ENCODE assay signal across 26 cellular contexts in genomic region chr10:8731415-8732110, GRCh38.
"Had no signal": no experiment of that assay in that cellular context is flagged by ENCODE, and none has a peak within 500 bp of the region (broad histone marks: within the 10 kb centered on the region; RNA-seq: fewer than 3 reads in every experiment).

No MANE protein-coding gene starts in this region.

- DNase-seq: activated CD4-positive, alpha-beta T cell treated with anti-CD3 and anti-CD28 coated beads for 1 hour; activated CD4-positive, alpha-beta T cell treated with anti-CD3 and anti-CD28 coated beads, Interleukin-2, amount 10 ng/mL, durations not matched to agents 24 days and 14 days; activated CD4-positive, alpha-beta T cell treated with anti-CD3 and anti-CD28 coated beads, Interleukin-2, amount 50 U/mL, for 4 hours; activated CD4-positive, CD25-positive, alpha-beta regulatory T cell; activated CD8-positive, alpha-beta T cell treated with anti-CD3 and anti-CD28 coated beads for 36 hours; activated gamma-delta T cell treated with Interleukin-2 at 50 U/mL for 16 hours; activated naive CD4-positive, alpha-beta T cell treated with anti-CD3 and anti-CD28 coated beads for 36 hours; activated T-cell treated with anti-CD3 and anti-CD28 coated beads, Interleukin-2, amount 50 U/mL, for 24 hours; adrenal gland; body of pancreas; NCI-H1105; NCI-H1417 treated with DMSO at 0.1 percent for 48 hours; NCI-H1930; NCI-H510A; NCI-H526; NCI-H748 treated with DMSO at 0.1 percent for 48 hours; NK-92 treated with Interleukin-12 subunit alpha and Interleukin-12 subunit beta, amount 100 ng/mL, for 24 hours; Right ventricle myocardium superior; SW 1271; T-helper 1 cell; T-helper 2 cell; T-helper 9 cell; WERI-Rb-1 had no signal

- H3K4me1 ChIP-seq: adrenal gland, body of pancreas, breast epithelium had no signal

- H3K4me1 Mint-ChIP-seq: activated CD4-positive, alpha-beta T cell treated with anti-CD3 and anti-CD28 coated beads, Interleukin-2, amount 10 ng/mL, durations not matched to agents 24 days and 14 days had no signal

- H3K36me3 Mint-ChIP-seq: activated naive CD4-positive, alpha-beta T cell treated with anti-CD3 and anti-CD28 coated beads, Interleukin-2, amount 50 U/mL, for 72 hours had no signal

- ATAC-seq: activated CD8-positive, alpha-beta T cell treated with anti-CD3 and anti-CD28 coated beads for 36 hours; activated naive CD4-positive, alpha-beta T cell treated with anti-CD3 and anti-CD28 coated beads, Interleukin-2, amount 50 U/mL, for 72 hours; body of pancreas had no signal

- H3K9ac ChIP-seq: KMS-11 had no signal

- H3K4me3 ChIP-seq: adrenal gland, body of pancreas, breast epithelium had no signal

- H3K4me3 Mint-ChIP-seq: activated CD4-positive, alpha-beta T cell treated with anti-CD3 and anti-CD28 coated beads, Interleukin-2, amount 10 ng/mL, durations not matched to agents 24 days and 14 days; activated CD8-positive, alpha-beta T cell treated with anti-CD3 and anti-CD28 coated beads for 36 hours; activated naive CD4-positive, alpha-beta T cell treated with anti-CD3 and anti-CD28 coated beads for 36 hours; activated T-cell treated with anti-CD3 and anti-CD28 coated beads, Interleukin-2, amount 50 U/mL, for 24 hours had no signal

- H3K9me3 ChIP-seq: adrenal gland, body of pancreas, breast epithelium had no signal

- H3K27me3 ChIP-seq: adrenal gland, body of pancreas, breast epithelium had no signal

- H3K27ac ChIP-seq: adrenal gland, body of pancreas, breast epithelium, KMS-11, WERI-Rb-1 had no signal

- H3K27ac Mint-ChIP-seq: activated CD4-positive, alpha-beta T cell treated with anti-CD3 and anti-CD28 coated beads, Interleukin-2, amount 10 ng/mL, durations not matched to agents 24 days and 14 days; activated CD8-positive, alpha-beta T cell treated with anti-CD3 and anti-CD28 coated beads for 36 hours; activated naive CD4-positive, alpha-beta T cell treated with anti-CD3 and anti-CD28 coated beads for 36 hours; activated naive CD4-positive, alpha-beta T cell treated with anti-CD3 and anti-CD28 coated beads, Interleukin-2, amount 50 U/mL, for 72 hours; activated T-cell treated with anti-CD3 and anti-CD28 coated beads, Interleukin-2, amount 50 U/mL, for 24 hours had no signal

- H3K36me3 ChIP-seq: adrenal gland, breast epithelium, WERI-Rb-1 had no signal

- H3K9me3 Mint-ChIP-seq: activated CD4-positive, alpha-beta T cell treated with anti-CD3 and anti-CD28 coated beads, Interleukin-2, amount 10 ng/mL, durations not matched to agents 24 days and 14 days; activated CD8-positive, alpha-beta T cell treated with anti-CD3 and anti-CD28 coated beads for 36 hours; activated naive CD4-positive, alpha-beta T cell treated with anti-CD3 and anti-CD28 coated beads for 36 hours; activated naive CD4-positive, alpha-beta T cell treated with anti-CD3 and anti-CD28 coated beads, Interleukin-2, amount 50 U/mL, for 72 hours; activated T-cell treated with anti-CD3 and anti-CD28 coated beads, Interleukin-2, amount 50 U/mL, for 24 hours had no signal

- H3K4me2 ChIP-seq: KMS-11 had no signal
